In the genomic region with DNA sequence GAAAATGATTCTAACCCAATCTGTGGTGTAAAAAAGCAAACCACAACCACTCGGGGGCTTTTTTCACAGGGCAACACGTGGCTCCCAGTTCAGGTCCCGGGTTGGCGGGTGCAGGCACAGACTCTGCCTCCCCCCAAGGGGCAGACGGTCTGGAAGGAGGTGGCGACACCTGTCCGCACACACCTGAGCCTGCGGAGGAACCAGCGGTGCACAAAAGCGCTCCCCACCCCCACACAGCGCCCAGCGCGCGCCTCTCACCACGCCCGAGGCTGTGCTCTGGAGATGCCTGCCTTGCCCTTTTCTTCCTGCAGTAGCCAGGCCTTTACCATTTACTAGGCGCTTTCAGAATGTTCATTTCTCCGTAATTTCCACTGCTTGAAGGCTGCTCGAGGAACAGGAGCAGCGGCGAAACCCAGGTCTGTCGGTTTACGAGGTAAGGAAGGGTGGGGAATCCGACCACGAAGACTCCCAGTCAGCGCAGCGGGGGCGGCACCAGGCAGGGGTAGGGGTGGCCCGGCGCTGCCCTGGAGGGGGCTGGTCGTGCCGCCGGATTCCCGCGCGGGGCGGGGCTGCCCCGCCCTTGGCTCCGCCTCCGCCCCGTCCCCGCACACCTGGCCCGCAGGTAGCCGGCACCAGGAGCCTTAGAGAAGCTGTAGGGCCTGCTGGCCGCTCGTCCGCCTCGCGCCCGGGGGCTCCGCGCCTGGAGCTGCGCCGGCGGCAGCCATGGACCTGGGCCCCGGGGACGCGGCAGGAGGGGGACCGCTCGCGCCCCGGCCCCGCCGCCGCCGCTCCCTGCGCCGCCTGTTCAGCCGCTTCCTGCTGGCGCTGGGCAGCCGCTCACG, we compare ENCODE assay signal across 8 cellular contexts. TPM values are rescaled to one million over a fixed set of nuclear protein-coding genes. Genes with fewer than 3 reads are reported as not detected.
A peak's percentile ranks its signal among the peaks of the same experiment; 100 is the strongest.
DNase-seq lines count a peak whose midpoint lies in the region; ATAC-seq and TF ChIP-seq lines count a peak whose summit lies in the region.

A gene with protein sequence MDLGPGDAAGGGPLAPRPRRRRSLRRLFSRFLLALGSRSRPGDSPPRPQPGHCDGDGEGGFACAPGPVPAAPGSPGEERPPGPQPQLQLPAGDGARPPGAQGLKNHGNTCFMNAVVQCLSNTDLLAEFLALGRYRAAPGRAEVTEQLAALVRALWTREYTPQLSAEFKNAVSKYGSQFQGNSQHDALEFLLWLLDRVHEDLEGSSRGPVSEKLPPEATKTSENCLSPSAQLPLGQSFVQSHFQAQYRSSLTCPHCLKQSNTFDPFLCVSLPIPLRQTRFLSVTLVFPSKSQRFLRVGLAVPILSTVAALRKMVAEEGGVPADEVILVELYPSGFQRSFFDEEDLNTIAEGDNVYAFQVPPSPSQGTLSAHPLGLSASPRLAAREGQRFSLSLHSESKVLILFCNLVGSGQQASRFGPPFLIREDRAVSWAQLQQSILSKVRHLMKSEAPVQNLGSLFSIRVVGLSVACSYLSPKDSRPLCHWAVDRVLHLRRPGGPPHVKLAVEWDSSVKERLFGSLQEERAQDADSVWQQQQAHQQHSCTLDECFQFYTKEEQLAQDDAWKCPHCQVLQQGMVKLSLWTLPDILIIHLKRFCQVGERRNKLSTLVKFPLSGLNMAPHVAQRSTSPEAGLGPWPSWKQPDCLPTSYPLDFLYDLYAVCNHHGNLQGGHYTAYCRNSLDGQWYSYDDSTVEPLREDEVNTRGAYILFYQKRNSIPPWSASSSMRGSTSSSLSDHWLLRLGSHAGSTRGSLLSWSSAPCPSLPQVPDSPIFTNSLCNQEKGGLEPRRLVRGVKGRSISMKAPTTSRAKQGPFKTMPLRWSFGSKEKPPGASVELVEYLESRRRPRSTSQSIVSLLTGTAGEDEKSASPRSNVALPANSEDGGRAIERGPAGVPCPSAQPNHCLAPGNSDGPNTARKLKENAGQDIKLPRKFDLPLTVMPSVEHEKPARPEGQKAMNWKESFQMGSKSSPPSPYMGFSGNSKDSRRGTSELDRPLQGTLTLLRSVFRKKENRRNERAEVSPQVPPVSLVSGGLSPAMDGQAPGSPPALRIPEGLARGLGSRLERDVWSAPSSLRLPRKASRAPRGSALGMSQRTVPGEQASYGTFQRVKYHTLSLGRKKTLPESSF (plus strand): TSS at position 608 of the 842 bp plus-strand sequence. CDS start 116 bp downstream, at position 724.

- H3K27ac ChIP-seq in Karpas-422 (ENCODE audit: low read length): no peak within 1 kb of the TSS
- H3K27ac ChIP-seq in fibroblast of lung (ENCODE audit: insufficient read depth, low read length): no peak within 1 kb of the TSS

- peak within 1 kb of the TSS; percentile 61 for H3K9ac ChIP-seq in Karpas-422 (ENCODE audit: low read length)
- H3K9ac ChIP-seq in fibroblast of lung (ENCODE audit: insufficient read depth, low read length): no peak within 1 kb of the TSS

- no peak within 1 kb of the TSS for H3K27ac Mint-ChIP-seq in activated CD4-positive, alpha-beta memory T cell treated with anti-CD3 and anti-CD28 coated beads, Interleukin-2, amount 10 ng/mL, durations not matched to agents 7 days and 5 days

- peak within 1 kb of the TSS; percentile 98 for H2AFZ ChIP-seq in Karpas-422 (ENCODE audit: low read length)
- H2AFZ ChIP-seq in fibroblast of lung (ENCODE audit: low read length): peak within 1 kb of the TSS; percentile 57
- peak within 1 kb of the TSS; percentile 92 for H2AFZ ChIP-seq in neuron (ENCODE audit: low read depth, low read length)

- peak within 1 kb of the TSS; percentile 68 for H3K4me3 Mint-ChIP-seq in activated CD4-positive, alpha-beta memory T cell treated with anti-CD3 and anti-CD28 coated beads, Interleukin-2, amount 10 ng/mL, durations not matched to agents 7 days and 5 days

- H3K9me2 ChIP-seq in Karpas-422 (replicated peaks; ENCODE audit: insufficient read depth, low read length): no peaks in the 10 kb centered on the region

- peak within 1 kb of the TSS; percentile 62 for H3K4me3 ChIP-seq in Karpas-422 (ENCODE audit: low read length)
- H3K4me3 ChIP-seq in fibroblast of lung (replicated peaks in 1 of 4; ENCODE audit: control extremely low read depth in 1 of 4, insufficient read depth in 1 of 4, low read depth in 3 of 4, low read length in 4 of 4): peak within 1 kb of the TSS in 2 of 4 experiments; percentile 44 to 48
- peak within 1 kb of the TSS; percentile 53 for H3K4me3 ChIP-seq in neuron (ENCODE audit: low read length)

- TF ChIP-seq CTCF in fibroblast of lung (conservative IDR thresholded peaks at IDR 0.05 in 1 of 2, IDR thresholded peaks at IDR 0.05 in 1 of 2; ENCODE audit: low read depth in 1 of 2, low read length in 2 of 2): no peak

- H3K9me3 Mint-ChIP-seq in activated CD4-positive, alpha-beta memory T cell treated with anti-CD3 and anti-CD28 coated beads, Interleukin-2, amount 10 ng/mL, durations not matched to agents 7 days and 5 days: no peaks in the 10 kb centered on the region

- H3K27me3 ChIP-seq in Karpas-422 (ENCODE audit: low read length): no peaks in the 10 kb centered on the region
- peaks cover 19% of the 10 kb centered on the region for H3K27me3 ChIP-seq in fibroblast of lung (ENCODE audit: control insufficient read depth, insufficient read depth, low read length)
- H3K27me3 ChIP-seq in neuron (ENCODE audit: insufficient read depth, low read length): peaks cover 22% of the 10 kb centered on the region

- no peaks in the 10 kb centered on the region for H4K20me1 ChIP-seq in Karpas-422 (ENCODE audit: insufficient read depth, low read depth, low read length)
- H4K20me1 ChIP-seq in fibroblast of lung (ENCODE audit: control insufficient read depth, extremely low read depth, insufficient read depth, low read length): no peaks in the 10 kb centered on the region

- DNase-seq in DMS153 (lab: John Stamatoyannopoulos, UW): peak; percentile 29
- no peak for DNase-seq in DMS153 treated with DMSO at 0.1 percent for 48 hours (lab: John Stamatoyannopoulos, UW; ENCODE audit: unreplicated experiment)
- no peak for DNase-seq in Karpas-422
- DNase-seq in activated CD4-positive, alpha-beta memory T cell treated with anti-CD3 and anti-CD28 coated beads, Interleukin-2, amount 10 ng/mL, durations not matched to agents 7 days and 5 days: peak; percentile 18
- peak in 1 of 2 donors; percentile 32 for DNase-seq in fibroblast of lung (ENCODE audit: low read depth in 2 of 2)
- DNase-seq in stimulated activated naive CD4-positive, alpha-beta T cell treated with Interleukin-2 at 50 U/mL for 16 hours (lab: John Stamatoyannopoulos, UW): no peak

- peaks cover 14% of the 10 kb centered on the region for H3K4me1 Mint-ChIP-seq in activated CD4-positive, alpha-beta memory T cell treated with anti-CD3 and anti-CD28 coated beads, Interleukin-2, amount 10 ng/mL, durations not matched to agents 7 days and 5 days

- H3K36me3 ChIP-seq in Karpas-422 (ENCODE audit: insufficient read depth, low read length): no peaks in the 10 kb centered on the region
- no peaks in the 10 kb centered on the region for H3K36me3 ChIP-seq in fibroblast of lung (ENCODE audit: control insufficient read depth, insufficient read depth, low read length)
- no peaks in the 10 kb centered on the region for H3K36me3 ChIP-seq in neuron (ENCODE audit: insufficient read depth, low read length)

- H3K79me2 ChIP-seq in Karpas-422 (ENCODE audit: low read length) (no peaks in the 10 kb centered on the region), fibroblast of lung (ENCODE audit: control insufficient read depth, insufficient read depth, low read length) (no peaks in the 10 kb centered on the region)

- peaks cover 16% of the 10 kb centered on the region for H3K4me1 ChIP-seq in Karpas-422 (ENCODE audit: low read length)
- H3K4me1 ChIP-seq in fibroblast of lung (ENCODE audit: control insufficient read depth, extremely low read depth, insufficient read depth, low read length): no peaks in the 10 kb centered on the region
- H3K4me1 ChIP-seq in neuron (ENCODE audit: insufficient read depth, low read length): peaks cover 26% of the 10 kb centered on the region

- H3K4me2 ChIP-seq in Karpas-422 (ENCODE audit: low read depth, low read length, poor library complexity, severe bottlenecking) (peak within 1 kb of the TSS; percentile 76), fibroblast of lung (ENCODE audit: extremely low read depth, insufficient read depth, low read length) (peak within 1 kb of the TSS; percentile 44)

- POLR2A ChIA-PET in activated CD4-positive, alpha-beta memory T cell treated with anti-CD3 and anti-CD28 coated beads, Interleukin-2, amount 10 ng/mL, durations not matched to agents 7 days and 5 days (lab: Charles Lee): interaction anchor here (0.6 kb wide), 1 partner anchor 1437 kb away, joined by 3 read pairs; no protein-coding TSS in a partner anchor

- H3K27me3 Mint-ChIP-seq in activated CD4-positive, alpha-beta memory T cell treated with anti-CD3 and anti-CD28 coated beads, Interleukin-2, amount 10 ng/mL, durations not matched to agents 7 days and 5 days: peaks cover 52% of the 10 kb centered on the region

- CTCF ChIA-PET in activated CD4-positive, alpha-beta memory T cell treated with anti-CD3 and anti-CD28 coated beads, Interleukin-2, amount 10 ng/mL, durations not matched to agents 7 days and 5 days (lab: Charles Lee): no interaction called here

- no peaks in the 10 kb centered on the region for H3K36me3 Mint-ChIP-seq in activated CD4-positive, alpha-beta memory T cell treated with anti-CD3 and anti-CD28 coated beads, Interleukin-2, amount 10 ng/mL, durations not matched to agents 7 days and 5 days (ENCODE audit: low read depth)

- H3K9me3 ChIP-seq in Karpas-422 (ENCODE audit: low read length) (no peaks in the 10 kb centered on the region), fibroblast of lung (ENCODE audit: control insufficient read depth, insufficient read depth, low read depth, low read length) (no peaks in the 10 kb centered on the region), neuron (ENCODE audit: low read length) (no peaks in the 10 kb centered on the region)

- no peak for ATAC-seq in GM18909 (IDR thresholded peaks at IDR 0.05; ENCODE audit: poor library complexity, unreplicated experiment)

RNA-seq across cellular contexts. Expression of the gene that starts here (rescaled TPM):
- total RNA-seq in Karpas-422 (2014; rRNA removed; shearing (Covaris generic); ENCODE audit: low replicate concordance): 0.25 and 0.37 TPM in 2 replicates
- total RNA-seq in activated CD4-positive, alpha-beta memory T cell treated with anti-CD3 and anti-CD28 coated beads, Interleukin-2, amount 10 ng/mL, durations not matched to agents 7 days and 5 days: under 1 TPM; 0.25 to 0.30 TPM
- under 0.01 TPM in 2 replicates for total RNA-seq in fibroblast of lung
- polyA plus RNA-seq in fibroblast of lung: 0.08 TPM in 1 of 2 replicates, not detected in the other
- not detected in 2 replicates for polyA plus RNA-seq in fibroblast of lung (2012)
- polyA minus RNA-seq in fibroblast of lung (ENCODE audit: low replicate concordance): not detected in 2 replicates

Comparison
In these comparisons a context has a peak if more than half of its experiments do, and no peak if none do; other contexts are left out.
1. Peak in DNase-seq in activated CD4-positive, alpha-beta memory T cell treated with anti-CD3 and anti-CD28 coated beads, Interleukin-2, amount 10 ng/mL, durations not matched to agents 7 days and 5 days; RNA of the gene not detected or under 1 TPM.